8 cellular contexts compared by ENCODE assay signal in the genomic region with DNA sequence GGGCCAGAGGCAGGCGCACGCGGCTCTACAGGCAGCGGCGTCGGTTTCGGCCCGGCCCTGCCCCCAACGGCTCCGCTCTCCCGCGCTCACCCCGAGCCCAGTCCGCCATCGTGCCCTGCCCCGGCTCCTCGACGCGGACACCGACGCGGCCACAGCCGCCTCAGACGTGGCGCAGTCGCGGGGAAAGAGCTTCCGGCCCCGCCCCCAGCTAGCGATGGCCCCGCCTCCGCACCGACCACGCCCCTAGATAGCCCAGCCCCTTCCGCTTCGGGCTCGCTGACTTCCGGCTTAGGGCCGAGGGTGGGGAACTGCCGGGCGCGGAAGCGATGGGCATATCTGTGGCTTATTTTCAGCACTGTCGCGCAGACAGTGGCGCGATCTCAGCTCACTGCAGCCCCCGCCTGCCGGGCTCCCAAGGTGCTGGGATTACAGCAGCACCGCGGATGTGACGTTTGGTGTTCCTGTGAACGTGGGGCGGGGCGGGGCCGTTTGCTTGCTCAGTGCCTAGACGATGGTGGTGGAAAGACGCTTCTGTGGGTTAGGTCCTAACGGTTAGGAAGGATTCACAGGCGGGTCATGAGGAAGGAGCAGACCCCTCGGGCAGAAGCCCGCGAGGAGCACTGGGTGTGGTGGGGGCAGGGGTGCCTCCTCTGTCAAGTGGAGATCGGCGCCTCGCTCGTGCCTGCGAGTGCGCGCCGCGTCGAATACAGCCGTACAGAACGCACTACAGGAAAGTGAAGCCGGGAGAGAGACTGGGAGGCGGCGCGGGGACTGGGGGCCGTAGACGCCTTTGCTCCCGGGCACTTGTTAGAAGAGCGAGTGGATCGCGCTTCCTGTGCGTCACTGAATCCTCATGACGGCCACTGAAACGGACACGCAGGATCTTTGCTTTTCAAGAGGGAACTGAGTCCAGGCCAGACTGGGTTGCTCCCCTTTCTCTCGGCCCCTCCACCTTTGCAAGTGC. TPM values are rescaled to one million over a fixed set of nuclear protein-coding genes. Genes with fewer than 3 reads are reported as not detected.
DNase-seq lines count a peak whose midpoint lies in the region; ATAC-seq and TF ChIP-seq lines count a peak whose summit lies in the region.

A gene with protein sequence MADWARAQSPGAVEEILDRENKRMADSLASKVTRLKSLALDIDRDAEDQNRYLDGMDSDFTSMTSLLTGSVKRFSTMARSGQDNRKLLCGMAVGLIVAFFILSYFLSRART (minus strand): TSS at position 187 of the 964 bp plus-strand sequence. CDS start 78 bp downstream, at position 109.
A gene (plus strand): TSS at position 496 of the 964 bp plus-strand sequence. CDS start 1,147 bp downstream, outside the sequence.

- H3K4me3 ChIP-seq in heart right ventricle (peak within 1 kb of the TSS; percentile 79 to 96 (median 90)), upper lobe of right lung (peak within 1 kb of the TSS; percentile 88)

- ATAC-seq in HG02870 (IDR thresholded peaks at IDR 0.05; ENCODE audit: unreplicated experiment), result peak; percentile 64
- ATAC-seq in heart right ventricle, result peak; percentile 89 to 95 (median 93)
- ATAC-seq in upper lobe of right lung, result peak; percentile 91

- H3K36me3 ChIP-seq in heart right ventricle, result peaks cover 0 to 65% (median 22%) of the 10 kb centered on the region in 9 donors
- H3K36me3 ChIP-seq in upper lobe of right lung, result peaks cover 55% of the 10 kb centered on the region

- H3K27me3 ChIP-seq in heart right ventricle, result no peaks in the 10 kb centered on the region
- no peaks in the 10 kb centered on the region for H3K27me3 ChIP-seq in upper lobe of right lung

- H3K27ac ChIP-seq in heart right ventricle, result peak within 1 kb of the TSS; percentile 96 to 100 (median 98)
- H3K27ac ChIP-seq in upper lobe of right lung, result peak within 1 kb of the TSS; percentile 99

- TF ChIP-seq CTCF in GM13976 (IDR thresholded peaks at IDR 0.05; ENCODE audit: borderline replicate concordance, control extremely low read depth, extremely low read depth, insufficient read depth, missing control alignments) (no peak), heart right ventricle (IDR thresholded peaks at IDR 0.05) (no peak), upper lobe of right lung (IDR thresholded peaks at IDR 0.05) (no peak)

- intact Hi-C loops in T-helper 1 cell treated with Interleukin-12 subunit alpha and Interleukin-12 subunit beta and Interleukin-4 antibody, amounts not matched to agents 30 ng/mL and 1 ng/mL, for 36 hours (cut with micrococcal nuclease), result loop anchor here (1.0 to 5.0 kb wide), 13 partner anchors 29 to 1645 kb away; a partner anchor contains a TSS
- intact Hi-C loops in heart right ventricle (cut with DNase I), result loop anchor here in 5 of 10 donors (1.0 to 10.0 kb wide), 6 partner anchors 29 to 297 kb away; a partner anchor contains a TSS
- intact Hi-C loops in posterior vena cava (cut with DNase I), result loop anchor here in 1 of 2 donors (10.0 kb wide), 1 partner anchor 157 kb away; a partner anchor contains a TSS
- intact Hi-C loops in upper lobe of right lung (cut with DNase I), result no loop called here

- peaks cover 20 to 64% (median 39%) of the 10 kb centered on the region in 9 donors for H3K4me1 ChIP-seq in heart right ventricle
- peaks cover 35% of the 10 kb centered on the region for H3K4me1 ChIP-seq in upper lobe of right lung

- DNase-seq in GM13976 (ENCODE audit: low spot score) (peak; percentile 99), NCI-H146 treated with DMSO at 0.1 percent for 48 hours (lab: John Stamatoyannopoulos, UW; ENCODE audit: unreplicated experiment) (peak; percentile 79), amniotic epithelial cell (ENCODE audit: low read depth) (peak; percentile 98), heart right ventricle (peak; percentile 94 to 96), posterior vena cava (ENCODE audit: low spot score) (peak; percentile 99), upper lobe of right lung (peak; percentile 97)

- in situ Hi-C loops in GM13976 (cut with MboI; ENCODE audit: low sequenced_read_pairs, unreplicated experiment), result no loop called here

- H3K9me3 ChIP-seq in heart right ventricle (no peaks in the 10 kb centered on the region), upper lobe of right lung (no peaks in the 10 kb centered on the region)

- 0% methylated on average over 90 of the region's 90 CpGs for WGBS in heart right ventricle, 2 donors

RNA-seq across cellular contexts. Expression of the first gene that starts in this region (rescaled TPM):
- total RNA-seq in T-helper 1 cell treated with Interleukin-12 subunit alpha and Interleukin-12 subunit beta and Interleukin-4 antibody, amounts not matched to agents 30 ng/mL and 1 ng/mL, for 36 hours, result 37.5 and 40.1 TPM in 2 replicates
- total RNA-seq in heart right ventricle (10 to 100 TPM; 18.7 to 32.0 (median 20.7) TPM), posterior vena cava (10 to 100 TPM; 37.5 to 39.1 TPM), upper lobe of right lung (57.9 TPM)
- 10 to 100 TPM; 12.4 to 23.5 TPM for polyA plus RNA-seq in heart right ventricle

RNA-seq across cellular contexts. Expression of the second gene that starts in this region (rescaled TPM):
- total RNA-seq in T-helper 1 cell treated with Interleukin-12 subunit alpha and Interleukin-12 subunit beta and Interleukin-4 antibody, amounts not matched to agents 30 ng/mL and 1 ng/mL, for 36 hours, result 114 and 127 TPM in 2 replicates
- 10 to 100 TPM; 38.4 to 82.1 (median 59.5) TPM for total RNA-seq in heart right ventricle
- polyA plus RNA-seq in heart right ventricle, result 10 to 100 TPM; 38.6 to 76.4 TPM
- total RNA-seq in posterior vena cava, result 10 to 100 TPM; 73.8 to 87.5 TPM
- 91.8 TPM for total RNA-seq in upper lobe of right lung

Comparison
In these comparisons a context has a peak if more than half of its experiments do, and no peak if none do; other contexts are left out.
1. Peak in every context shown above with its lines: DNase-seq, ATAC-seq, H3K4me3 ChIP-seq and H3K27ac ChIP-seq.